In genomic region chr3:66228707-66229106, GRCh38 we compare ENCODE assay signal across 18 cellular contexts.
"Had no signal": no experiment of that assay in that cellular context is flagged by ENCODE, and none has a peak within 500 bp of the region (broad histone marks: within the 10 kb centered on the region; RNA-seq: fewer than 3 reads in every experiment).

No MANE protein-coding gene starts in this region.

- ATAC-seq: activated T-cell treated with anti-CD3 and anti-CD28 coated beads, Interleukin-2, amount 50 U/mL, for 4 hours; natural killer cell; sciatic nerve; stimulated activated effector memory CD8-positive, alpha-beta T cell treated with anti-CD3 and anti-CD28 coated beads, Interleukin-12 subunit alpha, Interleukin-12 subunit beta, amount 100 ng/mL, for 72 hours had no signal

- H3K9ac ChIP-seq: parathyroid adenoma had no signal

- DNase-seq: activated B cell treated with CpG ODN at 0.5 μM for 24 hours; activated CD4-positive, alpha-beta T cell treated with anti-CD3 and anti-CD28 coated beads, Interleukin-2, amount 50 U/mL, for 1 hour; activated CD8-positive, alpha-beta memory T cell treated with anti-CD3 and anti-CD28 coated beads, Interleukin-2, amount 50 U/mL, for 4 hours; activated naive CD4-positive, alpha-beta T cell treated with anti-CD3 and anti-CD28 coated beads for 36 hours; activated T-cell treated with anti-CD3 and anti-CD28 coated beads, Interleukin-2, amount 50 U/mL, for 4 hours; aorta; cortex of kidney; lower lobe of right lung; natural killer cell; stimulated activated CD4-positive, alpha-beta T cell treated with anti-CD3 and anti-CD28 coated beads, Interleukin-4, amount 100 ng/mL, for 1 hour; stomach; T-helper 9 cell; testis; upper lobe of left lung had no signal

- H3K4me1 ChIP-seq: stomach, testis had no signal

- H3K9me3 ChIP-seq: lower lobe of right lung, stomach, testis, upper lobe of left lung had no signal

- H3K36me3 ChIP-seq: lower lobe of right lung, upper lobe of left lung had no signal

- H3K27me3 ChIP-seq: stomach, testis, upper lobe of left lung had no signal

- H2AFZ ChIP-seq: parathyroid adenoma had no signal

- H3K4me2 ChIP-seq: smooth muscle cell had no signal

- H3K4me3 ChIP-seq: lower lobe of right lung, smooth muscle cell, stomach, testis, upper lobe of left lung had no signal

- H3K27ac ChIP-seq: lower lobe of right lung, parathyroid adenoma, stomach, testis, upper lobe of left lung had no signal
